ENCODE assay signal across 13 cellular contexts in genomic region chr5:130323804-130324454, GRCh38.
DNase-seq lines count a peak whose midpoint lies in the region; ATAC-seq, FAIRE-seq and TF ChIP-seq lines count a peak whose summit lies in the region.
"Had no signal": no experiment of that assay in that cellular context is flagged by ENCODE, and none has a peak within 500 bp of the region (broad histone marks: within the 10 kb centered on the region; RNA-seq: fewer than 3 reads in every experiment).

No MANE protein-coding gene starts in this region.

- DNase-seq in GM12892 (ENCODE audit: insufficient read length) = no peak
- DNase-seq in choroid plexus epithelial cell (ENCODE audit: low read depth) = peak; percentile 84
- DNase-seq in esophagus muscularis mucosa (ENCODE audit: extremely low spot score) = no peak
- no peak for DNase-seq in Peyer's patch
- DNase-seq in T1000 (lab: John Stamatoyannopoulos, UW) = no peak
- DNase-seq in body of pancreas = no peak
- DNase-seq: activated CD4-positive, alpha-beta T cell treated with anti-CD3 and anti-CD28 coated beads, Interleukin-2, amount 10 ng/mL, durations not matched to agents 24 days and 14 days; COR-L47; foreskin fibroblast; NCI-H1694; stimulated activated CD4-positive, alpha-beta T cell treated with anti-CD3 and anti-CD28 coated beads, Interleukin-2, amount 100 ng/mL, for 24 hours had no signal

- TF ChIP-seq CTCF in choroid plexus epithelial cell (conservative IDR thresholded peaks at IDR 0.05; ENCODE audit: low read depth, low read length) (no peak), esophagus muscularis mucosa (IDR thresholded peaks at IDR 0.05) (no peak), Peyer's patch (IDR thresholded peaks at IDR 0.05) (no peak), body of pancreas (IDR thresholded peaks at IDR 0.05) (no peak)

- peak; percentile 100 for ATAC-seq in GM21717 (IDR thresholded peaks at IDR 0.05; ENCODE audit: unreplicated experiment)
- peak; percentile 100 for ATAC-seq in HG03565 (IDR thresholded peaks at IDR 0.05; ENCODE audit: unreplicated experiment)
- no peak for ATAC-seq in body of pancreas

- H3K27me3 ChIP-seq in esophagus muscularis mucosa (no peaks in the 10 kb centered on the region), Peyer's patch (no peaks in the 10 kb centered on the region), body of pancreas (no peaks in the 10 kb centered on the region)

- H3K4me3 ChIP-seq in choroid plexus epithelial cell (ENCODE audit: low read depth, low read length) (no peak overlapping the region), esophagus muscularis mucosa (no peak overlapping the region), Peyer's patch (no peak overlapping the region), body of pancreas (no peak overlapping the region)

- H3K9me3 ChIP-seq in esophagus muscularis mucosa (no peaks in the 10 kb centered on the region), Peyer's patch (no peaks in the 10 kb centered on the region), body of pancreas (no peaks in the 10 kb centered on the region)

- H3K36me3 ChIP-seq in esophagus muscularis mucosa = no peaks in the 10 kb centered on the region
- no peaks in the 10 kb centered on the region for H3K36me3 ChIP-seq in Peyer's patch
- no peaks in the 10 kb centered on the region for H3K36me3 ChIP-seq in body of pancreas (replicated peaks in 1 of 2; ENCODE audit: insufficient read depth in 1 of 2, low read depth in 2 of 2)

- H3K27ac ChIP-seq in esophagus muscularis mucosa (replicated peaks in 1 of 4) (no peak overlapping the region), Peyer's patch (no peak overlapping the region), body of pancreas (no peak overlapping the region)

- FAIRE-seq in GM12892 (lab: Jason Lieb, UNC) = peak; percentile 9

- H3K4me1 ChIP-seq in esophagus muscularis mucosa (peaks cover 0 to 9% (median 2%) of the 10 kb centered on the region in 4 donors), Peyer's patch (no peaks in the 10 kb centered on the region), body of pancreas (no peaks in the 10 kb centered on the region)

- intact Hi-C loops in esophagus muscularis mucosa (cut with DNase I) (no loop called here), body of pancreas (cut with DNase I) (no loop called here)

- 41% methylated on average over 3 of the region's 3 CpGs for WGBS in esophagus muscularis mucosa
- WGBS in body of pancreas, 2 donors = 71 to 83% methylated on average over 3 of the region's 3 CpGs

- no peak for TF ChIP-seq POLR2A in GM12892 (IDR thresholded peaks at IDR 0.05; ENCODE audit: low read depth, low read length)
- no peak for TF ChIP-seq POLR2A in esophagus muscularis mucosa (IDR thresholded peaks at IDR 0.05; ENCODE audit: low read depth)
- no peak for TF ChIP-seq POLR2A in Peyer's patch (IDR thresholded peaks at IDR 0.05)
- TF ChIP-seq POLR2A in body of pancreas (IDR thresholded peaks at IDR 0.05) = no peak

- no peak for TF ChIP-seq EP300 in esophagus muscularis mucosa (IDR thresholded peaks at IDR 0.05)
